ENCODE assay signal across 14 cellular contexts in the genomic region with DNA sequence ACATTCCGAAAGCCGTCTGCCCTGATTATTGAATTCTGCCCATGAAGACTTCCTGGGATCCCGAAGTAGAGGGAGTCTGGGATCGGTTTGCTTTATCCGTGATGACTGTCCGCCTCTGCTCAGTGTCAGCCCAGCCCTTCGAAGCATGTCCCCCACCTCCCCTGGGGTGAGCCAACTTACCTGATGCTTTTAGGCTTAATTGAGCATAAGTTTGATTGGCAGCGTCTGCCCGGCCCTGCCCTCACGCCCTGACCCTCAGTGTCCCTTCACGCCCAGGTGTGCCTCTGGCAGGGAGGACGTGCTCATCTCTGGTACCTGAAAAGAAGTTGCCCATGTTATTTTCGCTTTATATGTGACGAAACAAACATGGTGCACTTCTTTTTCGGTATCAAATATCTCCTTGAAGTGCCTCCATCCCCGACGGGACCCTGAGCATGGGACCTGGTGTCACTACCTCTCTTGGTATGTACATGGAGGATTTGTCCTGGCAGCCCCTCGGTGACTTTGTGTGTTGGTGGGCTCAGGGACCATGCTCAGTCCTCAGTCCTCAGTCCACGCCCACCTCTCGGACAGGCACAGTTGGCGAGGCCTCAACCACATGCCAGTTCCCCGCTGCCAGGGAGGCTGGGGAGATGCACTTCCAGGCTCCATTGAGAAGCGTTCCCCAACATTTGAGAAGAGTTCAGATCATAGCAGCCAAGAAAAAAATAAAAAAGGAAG.
"Had no signal": no experiment of that assay in that cellular context is flagged by ENCODE, and none has a peak within 500 bp of the region (broad histone marks: within the 10 kb centered on the region; RNA-seq: fewer than 3 reads in every experiment).

No MANE protein-coding gene starts in this region.

- H3K9me3 ChIP-seq: body of pancreas, SJCRH30 had no signal

- H3K4me3 ChIP-seq: body of pancreas, SJCRH30 had no signal

- H3K4me1 ChIP-seq: body of pancreas, SJCRH30 had no signal

- H3K27ac ChIP-seq: body of pancreas, SJCRH30 had no signal

- H3K27me3 ChIP-seq: body of pancreas, SJCRH30 had no signal

- ATAC-seq: activated CD8-positive, alpha-beta T cell treated with anti-CD3 and anti-CD28 coated beads for 36 hours; activated T-cell treated with anti-CD3 and anti-CD28 coated beads, Interleukin-2, amount 50 U/mL, for 72 hours; body of pancreas; natural killer cell; stimulated activated naive B cell treated with anti-CD40 and anti-IgM and Interleukin-4, amounts not matched to agents 10 μg/mL and 1 μg/mL and 100 μg/mL, for 72 hours had no signal

- DNase-seq: activated CD4-positive, alpha-beta T cell treated with anti-CD3 and anti-CD28 coated beads for 4 hours; activated CD8-positive, alpha-beta T cell treated with anti-CD3 and anti-CD28 coated beads for 36 hours; activated naive CD4-positive, alpha-beta T cell treated with Interleukin-2 at 50 U/mL for 16 hours; activated T-cell treated with anti-CD3 and anti-CD28 coated beads, Interleukin-2, amount 50 U/mL, for 72 hours; body of pancreas; dermis blood vessel endothelial cell; erythroblast; hypothalamus; mammary epithelial cell; natural killer cell; occipital lobe; SJCRH30; stimulated activated naive B cell treated with anti-CD40 and anti-IgM and Interleukin-4, amounts not matched to agents 10 μg/mL and 1 μg/mL and 100 μg/mL, for 72 hours; SW 1271 had no signal
